In genomic region chr6:114355300-114355699, GRCh38 we compare ENCODE assay signal across 33 cellular contexts. TPM values are rescaled to one million over a fixed set of nuclear protein-coding genes. Genes with fewer than 3 reads are reported as not detected.
"Had no signal": no experiment of that assay in that cellular context is flagged by ENCODE, and none has a peak within 500 bp of the region (broad histone marks: within the 10 kb centered on the region; RNA-seq: fewer than 3 reads in every experiment).

No MANE protein-coding gene starts in this region.

- FAIRE-seq: islet of Langerhans, kidney had no signal

- H3K36me3 ChIP-seq: left lung, lower lobe of right lung, ovary, right atrium auricular region, right lobe of liver, stomach, thyroid gland, transverse colon, upper lobe of left lung, vagina had no signal

- H3K36me3 Mint-ChIP-seq: immature natural killer cell; naive B cell; natural killer cell; stimulated activated naive B cell treated with anti-CD40 and anti-IgM and Interleukin-4, amounts not matched to agents 10 μg/mL and 1 μg/mL and 100 μg/mL, for 72 hours had no signal

- DNase-seq: hypothalamus; immature natural killer cell; kidney; left colon; left lung; lower lobe of right lung; mammary epithelial cell; mesenchymal stem cell; naive B cell; natural killer cell; nephron progenitor cell; ovary; right lobe of liver; stimulated activated CD4-positive, alpha-beta T cell treated with anti-CD3 and anti-CD28 coated beads, Interleukin-12 subunit alpha, Interleukin-12 subunit beta, amount 100 ng/mL, for 4 hours; stimulated activated CD4-positive, alpha-beta T cell treated with anti-CD3 and anti-CD28 coated beads, Interleukin-15, amount 100 ng/mL, for 24 hours; stimulated activated CD4-positive, alpha-beta T cell treated with anti-CD3 and anti-CD28 coated beads, Interleukin-2, amount 100 ng/mL, for 24 hours; stimulated activated CD4-positive, alpha-beta T cell treated with anti-CD3 and anti-CD28 coated beads, Interleukin-4, amount 100 ng/mL, for 1 hour; stimulated activated naive B cell treated with anti-CD40 and anti-IgM and Interleukin-4, amounts not matched to agents 10 μg/mL and 1 μg/mL and 100 μg/mL, for 72 hours; stimulated activated naive CD8-positive, alpha-beta T cell treated with anti-CD3 and anti-CD28 coated beads, Interleukin-15, Interleukin-2, amounts not matched to agents 100 U/mL and 50 U/mL, for 24 hours; stomach; testis; thyroid gland; transverse colon; upper lobe of left lung had no signal

- H3K9me3 Mint-ChIP-seq: nephron progenitor cell; stimulated activated naive B cell treated with anti-CD40 and anti-IgM and Interleukin-4, amounts not matched to agents 10 μg/mL and 1 μg/mL and 100 μg/mL, for 72 hours had no signal

- H3K27ac Mint-ChIP-seq: immature natural killer cell; naive B cell; natural killer cell; nephron progenitor cell; progenitor cell of endocrine pancreas; stimulated activated naive B cell treated with anti-CD40 and anti-IgM and Interleukin-4, amounts not matched to agents 10 μg/mL and 1 μg/mL and 100 μg/mL, for 72 hours had no signal

- H3K27me3 Mint-ChIP-seq: progenitor cell of endocrine pancreas; stimulated activated naive B cell treated with anti-CD40 and anti-IgM and Interleukin-4, amounts not matched to agents 10 μg/mL and 1 μg/mL and 100 μg/mL, for 72 hours had no signal

- H3K4me1 Mint-ChIP-seq: immature natural killer cell; naive B cell; natural killer cell; nephron progenitor cell; stimulated activated naive B cell treated with anti-CD40 and anti-IgM and Interleukin-4, amounts not matched to agents 10 μg/mL and 1 μg/mL and 100 μg/mL, for 72 hours had no signal

- H3K9me3 ChIP-seq: left lung, lower lobe of right lung, ovary, right atrium auricular region, right lobe of liver, stomach, testis, thyroid gland, transverse colon, upper lobe of left lung, vagina had no signal

- H3K27me3 ChIP-seq: left lung, ovary, right atrium auricular region, right lobe of liver, stomach, testis, thyroid gland, transverse colon, upper lobe of left lung, vagina had no signal

- H3K27ac ChIP-seq: left lung, lower lobe of right lung, ovary, right atrium auricular region, right lobe of liver, skin epidermis, stomach, testis, thyroid gland, transverse colon, upper lobe of left lung, vagina had no signal

- ATAC-seq: left colon; left lung; lower lobe of right lung; natural killer cell; right lobe of liver; stimulated activated naive B cell treated with anti-CD40 and anti-IgM and Interleukin-4, amounts not matched to agents 10 μg/mL and 1 μg/mL and 100 μg/mL, for 72 hours; stimulated activated naive CD8-positive, alpha-beta T cell treated with anti-CD3 and anti-CD28 coated beads, Interleukin-15, Interleukin-2, amounts not matched to agents 100 U/mL and 50 U/mL, for 24 hours had no signal

- H3K4me3 Mint-ChIP-seq: immature natural killer cell; naive B cell; natural killer cell; nephron progenitor cell; stimulated activated naive B cell treated with anti-CD40 and anti-IgM and Interleukin-4, amounts not matched to agents 10 μg/mL and 1 μg/mL and 100 μg/mL, for 72 hours had no signal

- H3K4me1 ChIP-seq: left lung, lower lobe of right lung, right atrium auricular region, right lobe of liver, stomach, testis, thyroid gland, transverse colon, upper lobe of left lung, vagina had no signal

- H3K4me3 ChIP-seq: left lung, lower lobe of right lung, ovary, right atrium auricular region, right lobe of liver, skin epidermis, stomach, testis, thyroid gland, transverse colon, upper lobe of left lung, vagina had no signal

RNA-seq across cellular contexts. Expression of gene HS3ST5, which starts 12.5 kb away (rescaled TPM):
- total RNA-seq: liver, mammary epithelial cell, natural killer cell, omental fat pad, pulmonary artery endothelial cell, renal cortical epithelial cell, right atrium auricular region, right lobe of liver, thyroid gland, vagina had no signal
- polyA plus RNA-seq: immature natural killer cell, liver, mammary epithelial cell, ovary had no signal
